In genomic region chr1:10652626-10653025, GRCh38 we compare ENCODE assay signal across 14 cellular contexts.
DNase-seq lines count a peak whose midpoint lies in the region; ATAC-seq and TF ChIP-seq lines count a peak whose summit lies in the region.
"Had no signal": no experiment of that assay in that cellular context is flagged by ENCODE, and none has a peak within 500 bp of the region (broad histone marks: within the 10 kb centered on the region; RNA-seq: fewer than 3 reads in every experiment).

No MANE protein-coding gene starts in this region.

- H3K27me3 ChIP-seq in lower lobe of right lung (ENCODE audit: low read depth): no peaks in the 10 kb centered on the region
- no peaks in the 10 kb centered on the region for H3K27me3 ChIP-seq in stomach smooth muscle (ENCODE audit: control insufficient read depth in 1 of 2, insufficient read depth in 2 of 2, low read length in 2 of 2)
- H3K27me3 ChIP-seq: SJCRH30 had no signal

- DNase-seq in LNCaP clone FGC (ENCODE audit: low read depth) (peak; percentile 93), lower lobe of right lung (no peak), pons (ENCODE audit: low spot score) (no peak)
- DNase-seq: KG1, NCI-H1105, NCI-H187, NCI-H2171 treated with DMSO at 0.1 percent for 48 hours, NCI-H510A, SJCRH30 had no signal

- ATAC-seq in lower lobe of right lung (peak; percentile 42 to 60), HG02885 (IDR thresholded peaks at IDR 0.05; ENCODE audit: poor library complexity, unreplicated experiment) (no peak), GM21381 (IDR thresholded peaks at IDR 0.05; ENCODE audit: unreplicated experiment) (no peak)

- intact Hi-C loops in lower lobe of right lung (cut with DNase I): no loop called here

- H3K4me3 ChIP-seq in LNCaP clone FGC (ENCODE audit: low read depth, low read length) (no peak overlapping the region), lower lobe of right lung (no peak overlapping the region), stomach smooth muscle (ENCODE audit: low read length in 2 of 2) (peak overlapping the region in 1 of 2 donors; percentile 16)
- H3K4me3 ChIP-seq: GM23338, SJCRH30 had no signal

- H3K27ac ChIP-seq in VCaP (peak overlapping the region; percentile 57), lower lobe of right lung (peak overlapping the region; percentile 73), stomach smooth muscle (ENCODE audit: low read length) (peak overlapping the region; percentile 92)
- H3K27ac ChIP-seq: SJCRH30 had no signal

- TF ChIP-seq CTCF in LNCaP clone FGC (IDR thresholded peaks at IDR 0.05; ENCODE audit: control insufficient read depth, extremely low read depth, insufficient read depth) (no peak), VCaP (conservative IDR thresholded peaks at IDR 0.05) (no peak), lower lobe of right lung (IDR thresholded peaks at IDR 0.05) (no peak)

- no peak overlapping the region for H3K9ac ChIP-seq in stomach smooth muscle (ENCODE audit: low read length in 2 of 2)

- H3K9me3 ChIP-seq in lower lobe of right lung (no peaks in the 10 kb centered on the region), stomach smooth muscle (ENCODE audit: control insufficient read depth in 2 of 2, low read length in 2 of 2) (no peaks in the 10 kb centered on the region)
- H3K9me3 ChIP-seq: SJCRH30 had no signal

- peaks cover 69% of the 10 kb centered on the region for H3K36me3 ChIP-seq in lower lobe of right lung
- peaks cover 9 to 11% of the 10 kb centered on the region in 2 donors for H3K36me3 ChIP-seq in stomach smooth muscle (ENCODE audit: control insufficient read depth in 2 of 2, insufficient read depth in 2 of 2, low read length in 2 of 2)
- H3K36me3 ChIP-seq: SJCRH30 had no signal

- H3K4me1 ChIP-seq in lower lobe of right lung: peaks cover 25% of the 10 kb centered on the region
- H3K4me1 ChIP-seq in stomach smooth muscle (ENCODE audit: control insufficient read depth, insufficient read depth, low read length): peaks cover 84% of the 10 kb centered on the region
- H3K4me1 ChIP-seq: SJCRH30 had no signal

Comparison
In these comparisons a context has a peak if more than half of its experiments do, and no peak if none do; other contexts are left out.
1. ATAC-seq: peak in lower lobe of right lung (2 of 2); none in HG02885 (single experiment) and GM21381 (single experiment).
2. Peak in every context shown above with its lines, with median percentiles within 50 percentile points of each other: H3K27ac ChIP-seq.